In genomic region chr19:56810260-56810659, GRCh38 we compare ENCODE assay signal across 8 cellular contexts. TPM values are rescaled to one million over a fixed set of nuclear protein-coding genes. Genes with fewer than 3 reads are reported as not detected.
"Had no signal": no experiment of that assay in that cellular context is flagged by ENCODE, and none has a peak within 500 bp of the region (broad histone marks: within the 10 kb centered on the region; RNA-seq: fewer than 3 reads in every experiment).

No MANE protein-coding gene starts in this region.

- ATAC-seq: GM12878 had no signal

- H3K4me3 ChIP-seq: GM12878 had no signal

- DNase-seq: GDM1, GF-D8 had no signal

- FAIRE-seq: GM12878, GM12891, GM12892, GM18507, GM19239 had no signal

RNA-seq across cellular contexts. Expression of gene ZIM2, which starts 30.3 kb away (rescaled TPM):
- total RNA-seq: G401, GM12878 had no signal
- polyA plus RNA-seq: GM12878 had no signal
